Comparison of ENCODE assay signal across 1 cellular context in the genomic region with DNA sequence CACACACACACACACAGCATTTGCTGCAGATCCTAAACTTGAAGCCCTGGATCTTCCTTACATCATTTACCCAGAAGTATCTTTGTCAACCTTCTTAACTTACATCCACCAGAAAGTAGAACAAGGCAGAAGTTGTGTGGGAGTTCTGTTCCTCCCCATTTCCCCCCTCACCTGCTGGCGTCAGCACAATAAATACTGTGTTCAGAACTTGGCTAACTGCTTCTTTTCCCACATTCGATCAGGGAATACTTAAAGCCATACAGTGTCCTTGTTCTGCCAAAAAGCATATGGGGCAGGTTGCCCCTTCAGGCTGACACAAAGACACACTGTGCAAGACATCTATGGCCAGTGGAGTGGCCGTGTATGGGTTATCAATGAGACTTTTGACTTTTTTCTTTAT.
TF ChIP-seq lines count a peak whose summit lies in the region.

No MANE protein-coding gene starts in this region.

TF ChIP-seq in GM23338, 12 proteins besides CTCF, POLR2A, EP300 and RAD21 (continued from another document):
- TF ChIP-seq ZNF462 (CRISPR knock-in tag; IDR thresholded peaks at IDR 0.05) (no peak), REST (IDR thresholded peaks at IDR 0.05; ENCODE audit: unreplicated experiment) (no peak), NANOG (IDR thresholded peaks at IDR 0.05; ENCODE audit: borderline replicate concordance) (no peak), STAT1 (IDR thresholded peaks at IDR 0.05; ENCODE audit: unreplicated experiment) (no peak), EZH2 (IDR thresholded peaks at IDR 0.05; ENCODE audit: low read depth, unreplicated experiment) (no peak)
